13 cellular contexts compared by ENCODE assay signal in genomic region chr11:95968585-95968984, GRCh38.
DNase-seq lines count a peak whose midpoint lies in the region; ATAC-seq and TF ChIP-seq lines count a peak whose summit lies in the region.
"Had no signal": no experiment of that assay in that cellular context is flagged by ENCODE, and none has a peak within 500 bp of the region (broad histone marks: within the 10 kb centered on the region; RNA-seq: fewer than 3 reads in every experiment).

No MANE protein-coding gene starts in this region.

- no peak overlapping the region for H3K27ac ChIP-seq in brain microvascular endothelial cell
- H3K27ac ChIP-seq: body of pancreas had no signal

- H3K36me3 ChIP-seq in brain microvascular endothelial cell (replicated peaks) = no peaks in the 10 kb centered on the region

- TF ChIP-seq CTCF in LNCAP (IDR thresholded peaks at IDR 0.05) = 0 out of 2 replicates have a peak, but pooled peaks have one; percentile 24
- peak; percentile 63 for TF ChIP-seq CTCF in brain microvascular endothelial cell (IDR thresholded peaks at IDR 0.05; ENCODE audit: low read depth, low read length, missing control alignments)

- no peak for ATAC-seq in HG02840 (IDR thresholded peaks at IDR 0.05; ENCODE audit: low FRiP score, unreplicated experiment)
- ATAC-seq: body of pancreas; natural killer cell treated with Interleukin-12 subunit alpha and Interleukin-12 subunit beta and Interleukin-15 and Interleukin-18, amount 100 ng/mL, for 72 hours had no signal

- in situ Hi-C loops in brain microvascular endothelial cell (cut with HindIII; ENCODE audit: low pct_ligation_motif_present, low sequenced_read_pairs) = no loop called here

- H3K27me3 ChIP-seq in brain microvascular endothelial cell (replicated peaks) = no peaks in the 10 kb centered on the region
- H3K27me3 ChIP-seq: body of pancreas had no signal

- no peak overlapping the region for H3K4me3 ChIP-seq in brain microvascular endothelial cell (ENCODE audit: low read depth, low read length)
- H3K4me3 ChIP-seq: body of pancreas had no signal

- DNase-seq in ELR (ENCODE audit: low read depth) (peak; percentile 50), brain microvascular endothelial cell (no peak), midbrain (lab: John Stamatoyannopoulos, UW) (peak; percentile 1), NCI-H345 treated with DMSO at 0.1 percent for 48 hours (lab: John Stamatoyannopoulos, UW; ENCODE audit: unreplicated experiment) (no peak)
- DNase-seq in effector CD4-positive, alpha-beta T cell = no peak
- DNase-seq: activated T-cell treated with anti-CD3 and anti-CD28 coated beads for 4 hours; body of pancreas; DMS79 treated with DMSO at 0.1 percent for 48 hours; NCI-H1930; stimulated activated CD4-positive, alpha-beta T cell treated with anti-CD3 and anti-CD28 coated beads, Interleukin-15, amount 100 ng/mL, for 24 hours had no signal

Comparison
In these comparisons a context has a peak if more than half of its experiments do, and no peak if none do; other contexts are left out.
1. DNase-seq: peak in ELR (single experiment) and midbrain (single experiment); none in brain microvascular endothelial cell (single experiment), NCI-H345 treated with DMSO at 0.1 percent for 48 hours (single experiment) and effector CD4-positive, alpha-beta T cell (single experiment).